ENCODE assay signal across 1 cellular context in genomic region chr7:2807846-2808772, GRCh38.
A peak's percentile ranks its signal among the peaks of the same experiment; 100 is the strongest.
TF ChIP-seq lines count a peak whose summit lies in the region.

No MANE protein-coding gene starts in this region.

TF ChIP-seq in HepG2, 621 proteins besides CTCF, POLR2A, EP300 and RAD21 (continued from another document):
- peak; percentile 46; the same call in 1 of the 2 replicates for TF ChIP-seq ZBTB33 (CRISPR knock-in tag; IDR thresholded peaks at IDR 0.05)
- no peak for TF ChIP-seq SAP130 (CRISPR knock-in tag; IDR thresholded peaks at IDR 0.05; ENCODE audit: low read depth)
- no peak for TF ChIP-seq ZNF136 (CRISPR knock-in tag; IDR thresholded peaks at IDR 0.05; ENCODE audit: low read depth)
- TF ChIP-seq RBM22 (optimal IDR thresholded peaks at IDR 0.05; ENCODE audit: low read length), result peak; percentile 34
- TF ChIP-seq GABPA (IDR thresholded peaks at IDR 0.05; ENCODE audit: low read depth, low read length), result no peak
- TF ChIP-seq GABPA (CRISPR knock-in tag; IDR thresholded peaks at IDR 0.05; ENCODE audit: low read depth), result no peak
- TF ChIP-seq HNF1B (CRISPR knock-in tag; IDR thresholded peaks at IDR 0.05), result no peak
TF ChIP-seq in HepG2: peak in this region for 5.
